In genomic region chr14:57753821-57754220, GRCh38 we compare ENCODE assay signal across 30 cellular contexts.
"Had no signal": no experiment of that assay in that cellular context is flagged by ENCODE, and none has a peak within 500 bp of the region (broad histone marks: within the 10 kb centered on the region; RNA-seq: fewer than 3 reads in every experiment).

No MANE protein-coding gene starts in this region.

- H3K4me1 ChIP-seq: esophagus muscularis mucosa, gastrocnemius medialis, heart right ventricle had no signal

- DNase-seq: activated CD4-positive, alpha-beta memory T cell treated with anti-CD3 and anti-CD28 coated beads, Interleukin-2, amount 10 ng/mL, durations not matched to agents 7 days and 5 days; activated CD4-positive, alpha-beta T cell treated with anti-CD3 and anti-CD28 coated beads for 1 hour; activated CD4-positive, alpha-beta T cell treated with anti-CD3 and anti-CD28 coated beads for 4 hours; activated CD4-positive, alpha-beta T cell treated with anti-CD3 and anti-CD28 coated beads, Interleukin-2, amount 10 ng/mL, durations not matched to agents 7 days and 5 days; activated CD4-positive, alpha-beta T cell treated with anti-CD3 and anti-CD28 coated beads, Interleukin-2, amount 50 U/mL, for 4 hours; activated CD8-positive, alpha-beta memory T cell treated with anti-CD3 and anti-CD28 coated beads, Interleukin-2, amount 50 U/mL, for 48 hours; activated gamma-delta T cell; activated naive CD4-positive, alpha-beta T cell; activated naive CD4-positive, alpha-beta T cell treated with anti-CD3 and anti-CD28 coated beads, Interleukin-2, amount 10 ng/mL, durations not matched to agents 7 days and 5 days; activated naive CD8-positive, alpha-beta T cell treated with anti-CD3 and anti-CD28 coated beads, Interleukin-2, amount 10 ng/mL, durations not matched to agents 7 days and 5 days; activated T-cell treated with anti-CD3 and anti-CD28 coated beads for 4 hours; activated T-cell treated with anti-CD3 and anti-CD28 coated beads, Interleukin-2, amount 50 U/mL, for 24 hours; activated T-cell treated with anti-CD3 and anti-CD28 coated beads, Interleukin-2, amount 50 U/mL, for 72 hours; brain microvascular endothelial cell; dorsolateral prefrontal cortex; effector memory CD4-positive, alpha-beta T cell; erythroblast; foreskin keratinocyte; gastrocnemius medialis; heart right ventricle; T-helper 17 cell; T1000 had no signal

- H3K27me3 ChIP-seq: brain microvascular endothelial cell, dorsolateral prefrontal cortex, esophagus muscularis mucosa, foreskin keratinocyte, gastrocnemius medialis, heart right ventricle, hepatocyte had no signal

- H3K9me3 ChIP-seq: esophagus muscularis mucosa, gastrocnemius medialis, heart right ventricle had no signal

- H3K4me1 Mint-ChIP-seq: activated CD4-positive, alpha-beta memory T cell treated with anti-CD3 and anti-CD28 coated beads, Interleukin-2, amount 10 ng/mL, durations not matched to agents 7 days and 5 days; activated CD4-positive, alpha-beta T cell treated with anti-CD3 and anti-CD28 coated beads, Interleukin-2, amount 10 ng/mL, durations not matched to agents 7 days and 5 days; activated naive CD4-positive, alpha-beta T cell treated with anti-CD3 and anti-CD28 coated beads, Interleukin-2, amount 10 ng/mL, durations not matched to agents 7 days and 5 days; activated naive CD8-positive, alpha-beta T cell treated with anti-CD3 and anti-CD28 coated beads, Interleukin-2, amount 10 ng/mL, durations not matched to agents 7 days and 5 days; central memory CD8-positive, alpha-beta T cell; T-helper 17 cell had no signal

- H3K36me3 ChIP-seq: brain microvascular endothelial cell, esophagus muscularis mucosa, gastrocnemius medialis, heart right ventricle had no signal

- H3K4me3 Mint-ChIP-seq: activated CD4-positive, alpha-beta memory T cell treated with anti-CD3 and anti-CD28 coated beads, Interleukin-2, amount 10 ng/mL, durations not matched to agents 7 days and 5 days; activated CD4-positive, alpha-beta T cell treated with anti-CD3 and anti-CD28 coated beads, Interleukin-2, amount 10 ng/mL, durations not matched to agents 7 days and 5 days; activated naive CD4-positive, alpha-beta T cell treated with anti-CD3 and anti-CD28 coated beads, Interleukin-2, amount 10 ng/mL, durations not matched to agents 7 days and 5 days; activated naive CD8-positive, alpha-beta T cell treated with anti-CD3 and anti-CD28 coated beads, Interleukin-2, amount 10 ng/mL, durations not matched to agents 7 days and 5 days; activated T-cell treated with anti-CD3 and anti-CD28 coated beads, Interleukin-2, amount 50 U/mL, for 24 hours; activated T-cell treated with anti-CD3 and anti-CD28 coated beads, Interleukin-2, amount 50 U/mL, for 72 hours; central memory CD8-positive, alpha-beta T cell; dendritic cell treated with granulocyte-macrophage colony-stimulating factor and Interleukin-4, amounts not matched to agents 40 ng/mL and 50 ng/mL, for 4 days; T-helper 17 cell; T-helper 2 cell treated with Interferon-gamma antibody and Interleukin-4, amounts not matched to agents 5 μg/mL and 100 μg/mL, for 36 hours; WTC11 had no signal

- H3K4me3 ChIP-seq: coronary artery, dorsolateral prefrontal cortex, esophagus muscularis mucosa, gastrocnemius medialis, heart right ventricle, hepatocyte had no signal

- H3K9me3 Mint-ChIP-seq: activated CD4-positive, alpha-beta memory T cell treated with anti-CD3 and anti-CD28 coated beads, Interleukin-2, amount 10 ng/mL, durations not matched to agents 7 days and 5 days; activated CD4-positive, alpha-beta T cell treated with anti-CD3 and anti-CD28 coated beads, Interleukin-2, amount 10 ng/mL, durations not matched to agents 7 days and 5 days; activated naive CD8-positive, alpha-beta T cell treated with anti-CD3 and anti-CD28 coated beads, Interleukin-2, amount 10 ng/mL, durations not matched to agents 7 days and 5 days; activated T-cell treated with anti-CD3 and anti-CD28 coated beads, Interleukin-2, amount 50 U/mL, for 24 hours; central memory CD8-positive, alpha-beta T cell; dendritic cell treated with granulocyte-macrophage colony-stimulating factor and Interleukin-4, amounts not matched to agents 40 ng/mL and 50 ng/mL, for 4 days; T-helper 2 cell treated with Interferon-gamma antibody and Interleukin-4, amounts not matched to agents 5 μg/mL and 100 μg/mL, for 36 hours had no signal

- ATAC-seq: activated naive CD4-positive, alpha-beta T cell treated with anti-CD3 and anti-CD28 coated beads, Interleukin-2, amount 50 U/mL, for 72 hours; activated T-cell treated with anti-CD3 and anti-CD28 coated beads, Interleukin-2, amount 50 U/mL, for 72 hours; foreskin keratinocyte; gastrocnemius medialis; heart right ventricle; T-helper 17 cell; WTC11 had no signal

- H3K27ac Mint-ChIP-seq: activated CD4-positive, alpha-beta memory T cell treated with anti-CD3 and anti-CD28 coated beads, Interleukin-2, amount 10 ng/mL, durations not matched to agents 7 days and 5 days; activated CD4-positive, alpha-beta T cell treated with anti-CD3 and anti-CD28 coated beads, Interleukin-2, amount 10 ng/mL, durations not matched to agents 7 days and 5 days; activated naive CD4-positive, alpha-beta T cell treated with anti-CD3 and anti-CD28 coated beads, Interleukin-2, amount 10 ng/mL, durations not matched to agents 7 days and 5 days; activated naive CD4-positive, alpha-beta T cell treated with anti-CD3 and anti-CD28 coated beads, Interleukin-2, amount 50 U/mL, for 72 hours; activated naive CD8-positive, alpha-beta T cell treated with anti-CD3 and anti-CD28 coated beads, Interleukin-2, amount 10 ng/mL, durations not matched to agents 7 days and 5 days; activated T-cell treated with anti-CD3 and anti-CD28 coated beads, Interleukin-2, amount 50 U/mL, for 24 hours; activated T-cell treated with anti-CD3 and anti-CD28 coated beads, Interleukin-2, amount 50 U/mL, for 72 hours; dendritic cell treated with granulocyte-macrophage colony-stimulating factor and Interleukin-4, amounts not matched to agents 40 ng/mL and 50 ng/mL, for 4 days; T-helper 17 cell; T-helper 2 cell treated with Interferon-gamma antibody and Interleukin-4, amounts not matched to agents 5 μg/mL and 100 μg/mL, for 36 hours; WTC11 had no signal

- H3K27me3 Mint-ChIP-seq: activated CD4-positive, alpha-beta memory T cell treated with anti-CD3 and anti-CD28 coated beads, Interleukin-2, amount 10 ng/mL, durations not matched to agents 7 days and 5 days; activated CD4-positive, alpha-beta T cell treated with anti-CD3 and anti-CD28 coated beads, Interleukin-2, amount 10 ng/mL, durations not matched to agents 7 days and 5 days; activated naive CD4-positive, alpha-beta T cell treated with anti-CD3 and anti-CD28 coated beads, Interleukin-2, amount 10 ng/mL, durations not matched to agents 7 days and 5 days; activated naive CD8-positive, alpha-beta T cell treated with anti-CD3 and anti-CD28 coated beads, Interleukin-2, amount 10 ng/mL, durations not matched to agents 7 days and 5 days; activated T-cell treated with anti-CD3 and anti-CD28 coated beads, Interleukin-2, amount 50 U/mL, for 24 hours; central memory CD8-positive, alpha-beta T cell; dendritic cell treated with granulocyte-macrophage colony-stimulating factor and Interleukin-4, amounts not matched to agents 40 ng/mL and 50 ng/mL, for 4 days; T-helper 17 cell had no signal

- H3K36me3 Mint-ChIP-seq: activated naive CD4-positive, alpha-beta T cell treated with anti-CD3 and anti-CD28 coated beads, Interleukin-2, amount 10 ng/mL, durations not matched to agents 7 days and 5 days; activated naive CD4-positive, alpha-beta T cell treated with anti-CD3 and anti-CD28 coated beads, Interleukin-2, amount 50 U/mL, for 72 hours; activated naive CD8-positive, alpha-beta T cell treated with anti-CD3 and anti-CD28 coated beads, Interleukin-2, amount 10 ng/mL, durations not matched to agents 7 days and 5 days; WTC11 had no signal

- H3K27ac ChIP-seq: brain microvascular endothelial cell, coronary artery, dorsolateral prefrontal cortex, esophagus muscularis mucosa, foreskin keratinocyte, gastrocnemius medialis, heart right ventricle, hepatocyte had no signal
